Comparison of ENCODE assay signal across 17 cellular contexts in genomic region chr1:216032284-216032683, GRCh38.
DNase-seq lines count a peak whose midpoint lies in the region; ATAC-seq lines count a peak whose summit lies in the region.
"Had no signal": no experiment of that assay in that cellular context is flagged by ENCODE, and none has a peak within 500 bp of the region (broad histone marks: within the 10 kb centered on the region; RNA-seq: fewer than 3 reads in every experiment).

No MANE protein-coding gene starts in this region.

- DNase-seq in kidney glomerular epithelial cell (lab: John Stamatoyannopoulos, UW): peak; percentile 35
- no peak for DNase-seq in effector CD8-positive, alpha-beta T cell (lab: John Stamatoyannopoulos, UW)
- DNase-seq in activated CD4-positive, alpha-beta T cell treated with anti-CD3 and anti-CD28 coated beads, Interleukin-2, amount 10 ng/mL, durations not matched to agents 24 days and 14 days: no peak
- DNase-seq: NCI-H345; NCI-H69; NK-92 treated with Interleukin-12 subunit alpha and Interleukin-12 subunit beta, amount 100 ng/mL, for 24 hours; OCI-M1; SJCRH30; SW 1271 had no signal

- no peaks in the 10 kb centered on the region for H3K4me1 Mint-ChIP-seq in activated CD4-positive, alpha-beta T cell treated with anti-CD3 and anti-CD28 coated beads, Interleukin-2, amount 10 ng/mL, durations not matched to agents 24 days and 14 days

- peak; percentile 60 for ATAC-seq in GM18502 (IDR thresholded peaks at IDR 0.05; ENCODE audit: poor library complexity, unreplicated experiment)
- ATAC-seq in GM21360 (IDR thresholded peaks at IDR 0.05; ENCODE audit: unreplicated experiment): peak; percentile 41
- ATAC-seq in HG03378 (IDR thresholded peaks at IDR 0.05; ENCODE audit: unreplicated experiment): peak; percentile 47
- ATAC-seq in HG02970 (IDR thresholded peaks at IDR 0.05; ENCODE audit: low FRiP score, unreplicated experiment): no peak
- no peak for ATAC-seq in GM21737 (IDR thresholded peaks at IDR 0.05; ENCODE audit: unreplicated experiment)
- ATAC-seq: HCT116, K562 had no signal

- no peak overlapping the region for H3K27ac Mint-ChIP-seq in activated CD4-positive, alpha-beta T cell treated with anti-CD3 and anti-CD28 coated beads, Interleukin-2, amount 10 ng/mL, durations not matched to agents 24 days and 14 days
- H3K27ac Mint-ChIP-seq: T-helper 2 cell treated with Interferon-gamma antibody and Interleukin-4, amounts not matched to agents 5 μg/mL and 100 μg/mL, for 36 hours had no signal

- H3K4me3 Mint-ChIP-seq in activated CD4-positive, alpha-beta T cell treated with anti-CD3 and anti-CD28 coated beads, Interleukin-2, amount 10 ng/mL, durations not matched to agents 24 days and 14 days: no peak overlapping the region
- H3K4me3 Mint-ChIP-seq: T-helper 2 cell treated with Interferon-gamma antibody and Interleukin-4, amounts not matched to agents 5 μg/mL and 100 μg/mL, for 36 hours had no signal

- H3K9me3 Mint-ChIP-seq in activated CD4-positive, alpha-beta T cell treated with anti-CD3 and anti-CD28 coated beads, Interleukin-2, amount 10 ng/mL, durations not matched to agents 24 days and 14 days: no peaks in the 10 kb centered on the region
- H3K9me3 Mint-ChIP-seq: T-helper 2 cell treated with Interferon-gamma antibody and Interleukin-4, amounts not matched to agents 5 μg/mL and 100 μg/mL, for 36 hours had no signal

- intact Hi-C loops in activated CD4-positive, alpha-beta T cell treated with anti-CD3 and anti-CD28 coated beads, Interleukin-2, amount 10 ng/mL, durations not matched to agents 24 days and 14 days (cut with micrococcal nuclease): no loop called here

- no peaks in the 10 kb centered on the region for H3K27me3 Mint-ChIP-seq in activated CD4-positive, alpha-beta T cell treated with anti-CD3 and anti-CD28 coated beads, Interleukin-2, amount 10 ng/mL, durations not matched to agents 24 days and 14 days

- H3K36me3 Mint-ChIP-seq in activated CD4-positive, alpha-beta T cell treated with anti-CD3 and anti-CD28 coated beads, Interleukin-2, amount 10 ng/mL, durations not matched to agents 24 days and 14 days (ENCODE audit: low read depth): no peaks in the 10 kb centered on the region

Comparison
In these comparisons a context has a peak if more than half of its experiments do, and no peak if none do; other contexts are left out.
1. ATAC-seq: peak in GM18502 (single experiment), GM21360 (single experiment) and HG03378 (single experiment); none in HG02970 (single experiment) and GM21737 (single experiment).